In the genomic region with DNA sequence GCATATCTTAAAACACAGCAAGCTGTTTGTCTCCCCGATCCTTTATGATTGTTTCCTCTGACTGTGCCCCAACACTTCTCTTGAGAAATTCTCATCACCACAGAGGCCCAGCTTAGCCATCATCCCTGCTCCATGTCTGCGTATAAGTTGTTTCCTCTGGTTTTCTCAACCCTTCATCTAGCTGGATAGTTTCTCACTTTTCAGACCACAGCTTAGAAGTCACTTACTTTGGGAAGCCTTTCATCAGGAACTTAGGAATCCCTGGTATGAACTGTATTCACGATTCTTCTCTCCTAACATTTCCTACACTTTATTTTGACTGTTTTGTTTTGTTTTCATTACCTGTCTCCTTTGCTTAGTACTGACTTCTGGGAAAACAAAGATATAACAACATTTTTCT, we compare ENCODE assay signal across 27 cellular contexts.
"Had no signal": no experiment of that assay in that cellular context is flagged by ENCODE, and none has a peak within 500 bp of the region (broad histone marks: within the 10 kb centered on the region; RNA-seq: fewer than 3 reads in every experiment).

No MANE protein-coding gene starts in this region.

- H3K4me3 Mint-ChIP-seq: activated CD8-positive, alpha-beta T cell treated with anti-CD3 and anti-CD28 coated beads, Interleukin-2, amount 10 ng/mL, durations not matched to agents 7 days and 5 days; activated naive CD4-positive, alpha-beta T cell treated with anti-CD3 and anti-CD28 coated beads, Interleukin-2, amount 50 U/mL, for 24 hours; activated T-helper 1 cell treated with anti-CD3 and anti-CD28 coated beads, Interleukin-12 subunit alpha, Interleukin-12 subunit beta, Interleukin-2, Interleukin-4 antibody, amounts not matched to agents 30 ng/mL and 10 ng/mL and 1 ng/mL, durations not matched to agents 14 hours and 24 hours and 36 hours; T-helper 1 cell treated with Interleukin-12 subunit alpha and Interleukin-12 subunit beta and Interleukin-4 antibody, amounts not matched to agents 30 μg/mL and 1 μg/mL, for 36 hours had no signal

- H3K27me3 ChIP-seq: ascending aorta, brain microvascular endothelial cell, cardiac muscle cell had no signal

- H3K4me1 ChIP-seq: ascending aorta had no signal

- H3K36me3 ChIP-seq: ascending aorta, brain microvascular endothelial cell, cardiac muscle cell had no signal

- H3K4me3 ChIP-seq: ascending aorta, cardiac muscle cell had no signal

- H3K9me3 Mint-ChIP-seq: activated naive CD4-positive, alpha-beta T cell treated with anti-CD3 and anti-CD28 coated beads, Interleukin-2, amount 50 U/mL, for 24 hours; activated T-helper 1 cell treated with anti-CD3 and anti-CD28 coated beads, Interleukin-12 subunit alpha, Interleukin-12 subunit beta, Interleukin-2, Interleukin-4 antibody, amounts not matched to agents 30 ng/mL and 10 ng/mL and 1 ng/mL, durations not matched to agents 14 hours and 24 hours and 36 hours; T-helper 1 cell treated with Interleukin-12 subunit alpha and Interleukin-12 subunit beta and Interleukin-4 antibody, amounts not matched to agents 30 μg/mL and 1 μg/mL, for 36 hours had no signal

- H3K27me3 Mint-ChIP-seq: activated naive CD4-positive, alpha-beta T cell treated with anti-CD3 and anti-CD28 coated beads, Interleukin-2, amount 50 U/mL, for 24 hours had no signal

- ATAC-seq: activated CD8-positive, alpha-beta T cell treated with anti-CD3 and anti-CD28 coated beads, Interleukin-2, amount 10 ng/mL, durations not matched to agents 7 days and 5 days; Panc1; Right ventricle myocardium inferior had no signal

- H3K36me3 Mint-ChIP-seq: activated naive CD4-positive, alpha-beta T cell treated with anti-CD3 and anti-CD28 coated beads, Interleukin-2, amount 50 U/mL, for 24 hours had no signal

- DNase-seq: activated CD4-positive, alpha-beta T cell treated with anti-CD3 and anti-CD28 coated beads for 48 hours; activated CD4-positive, alpha-beta T cell treated with anti-CD3 and anti-CD28 coated beads, Interleukin-2, amount 50 U/mL, for 4 hours; activated CD4-positive, CD25-positive, alpha-beta regulatory T cell treated with anti-CD3 and anti-CD28 coated beads, Interleukin-2, amount 50 U/mL, for 72 hours; activated CD8-positive, alpha-beta memory T cell treated with anti-CD3 and anti-CD28 coated beads, Interleukin-2, amount 50 U/mL, for 48 hours; activated CD8-positive, alpha-beta T cell treated with anti-CD3 and anti-CD28 coated beads, Interleukin-2, amount 10 ng/mL, durations not matched to agents 7 days and 5 days; activated effector memory CD4-positive, alpha-beta T cell treated with Interleukin-2 at 50 U/mL for 16 hours; activated naive CD4-positive, alpha-beta T cell; activated T-cell treated with anti-CD3 and anti-CD28 coated beads, Interleukin-2, amount 50 U/mL, for 1 hour; amniotic stem cell; brain microvascular endothelial cell; KG1; NCI-H1092; NCI-H1417; NCI-H2029; NCI-H345; NCI-H510A; NCI-H69; NK-92 treated with Interleukin-12 subunit alpha and Interleukin-12 subunit beta, amount 100 ng/mL, for 24 hours; OCI-M1; RPMI8226 had no signal

- H3K9me3 ChIP-seq: ascending aorta had no signal

- H3K4me1 Mint-ChIP-seq: activated naive CD4-positive, alpha-beta T cell treated with anti-CD3 and anti-CD28 coated beads, Interleukin-2, amount 50 U/mL, for 24 hours had no signal

- H3K27ac Mint-ChIP-seq: activated CD8-positive, alpha-beta T cell treated with anti-CD3 and anti-CD28 coated beads, Interleukin-2, amount 10 ng/mL, durations not matched to agents 7 days and 5 days; activated naive CD4-positive, alpha-beta T cell treated with anti-CD3 and anti-CD28 coated beads, Interleukin-2, amount 50 U/mL, for 24 hours; activated T-helper 1 cell treated with anti-CD3 and anti-CD28 coated beads, Interleukin-12 subunit alpha, Interleukin-12 subunit beta, Interleukin-2, Interleukin-4 antibody, amounts not matched to agents 30 ng/mL and 10 ng/mL and 1 ng/mL, durations not matched to agents 14 hours and 24 hours and 36 hours; T-helper 1 cell treated with Interleukin-12 subunit alpha and Interleukin-12 subunit beta and Interleukin-4 antibody, amounts not matched to agents 30 μg/mL and 1 μg/mL, for 36 hours had no signal

- H3K27ac ChIP-seq: ascending aorta, brain microvascular endothelial cell, cardiac muscle cell had no signal
